Comparison of ENCODE assay signal across 22 cellular contexts in the genomic region with DNA sequence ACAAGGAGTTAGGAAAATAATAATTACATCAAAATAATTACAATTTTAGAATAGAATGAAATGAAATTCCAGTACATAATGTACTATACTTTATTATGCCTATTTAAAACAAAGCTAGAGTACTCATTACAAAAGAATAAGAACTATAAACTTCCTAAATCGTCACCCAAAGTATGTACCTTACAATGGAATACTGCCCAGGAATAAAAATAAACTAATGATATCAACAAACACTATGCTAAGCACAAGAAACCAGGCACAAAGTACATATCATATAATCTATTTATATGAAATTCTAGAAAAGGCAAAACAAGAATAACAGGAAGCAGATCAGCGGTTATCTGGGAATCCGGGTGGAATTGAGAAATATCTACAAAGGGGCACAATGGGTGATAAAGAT.
"Had no signal": no experiment of that assay in that cellular context is flagged by ENCODE, and none has a peak within 500 bp of the region (broad histone marks: within the 10 kb centered on the region; RNA-seq: fewer than 3 reads in every experiment).

No MANE protein-coding gene starts in this region.

- H3K4me3 ChIP-seq: left lung, prostate gland, right atrium auricular region, tibial artery had no signal

- H3K36me3 ChIP-seq: prostate gland, right atrium auricular region had no signal

- H3K27ac ChIP-seq: left lung, prostate gland, right atrium auricular region, tibial artery had no signal

- H3K27me3 ChIP-seq: left lung, right atrium auricular region, tibial artery had no signal

- H3K4me1 ChIP-seq: prostate gland had no signal

- FAIRE-seq: urothelium cell line had no signal

- H3K9me3 ChIP-seq: left lung, prostate gland, right atrium auricular region, tibial artery had no signal

- ATAC-seq: activated CD4-positive, CD25-positive, alpha-beta regulatory T cell treated with anti-CD3 and anti-CD28 coated beads, Interleukin-2, amount 50 U/mL, for 24 hours; activated T-cell treated with anti-CD3 and anti-CD28 coated beads, Interleukin-2, amount 50 U/mL, for 4 hours; esophagus mucosa; left lung; stimulated activated naive CD8-positive, alpha-beta T cell treated with anti-CD3 and anti-CD28 coated beads, Interleukin-15, Interleukin-2, amounts not matched to agents 100 U/mL and 50 U/mL, for 24 hours had no signal

- DNase-seq: activated CD4-positive, alpha-beta T cell treated with anti-CD3 and anti-CD28 coated beads, Interleukin-2, amount 10 ng/mL, durations not matched to agents 7 days and 5 days; activated CD8-positive, alpha-beta memory T cell treated with anti-CD3 and anti-CD28 coated beads, Interleukin-2, amount 50 U/mL, for 4 hours; activated naive CD4-positive, alpha-beta T cell treated with anti-CD3 and anti-CD28 coated beads for 36 hours; activated T-cell treated with anti-CD3 and anti-CD28 coated beads, Interleukin-2, amount 50 U/mL, for 4 hours; cortex of kidney; effector CD4-positive, alpha-beta T cell; hypothalamus; left lung; midbrain; nephron progenitor cell; nucleus accumbens; stimulated activated CD4-positive, alpha-beta T cell treated with anti-CD3 and anti-CD28 coated beads, Interleukin-2, amount 100 ng/mL, for 24 hours; stimulated activated naive CD8-positive, alpha-beta T cell treated with anti-CD3 and anti-CD28 coated beads, Interleukin-15, Interleukin-2, amounts not matched to agents 100 U/mL and 50 U/mL, for 24 hours; substantia nigra; T-helper 1 cell; T-helper 9 cell; tibial artery had no signal
